In genomic region chr4:26320453-26321325, GRCh38 we compare ENCODE assay signal across 8 cellular contexts. TPM values are rescaled to one million over a fixed set of nuclear protein-coding genes. Genes with fewer than 3 reads are reported as not detected.
DNase-seq lines count a peak whose midpoint lies in the region; ATAC-seq and TF ChIP-seq lines count a peak whose summit lies in the region.

RBPJ (plus strand) TSS chr4:26321014; CDS start chr4:26321029, 15 bp downstream.

- intact Hi-C loops in CD8-positive, alpha-beta T cell (cut with DNase I, micrococcal nuclease), result loop anchor here (1.0 to 10.0 kb wide), 9 partner anchors 118 to 1736 kb away; partner anchors contain the start of genes ANAPC4 (in 1 of the 2), DHX15 (in 1 of the 2), SEL1L3 (in 1 of the 2) and SMIM20 (in 1 of the 2)

- H3K36me3 Mint-ChIP-seq in CD8-positive, alpha-beta T cell, result peaks cover 16% of the 10 kb centered on the region

- peaks cover 14% of the 10 kb centered on the region for H3K4me1 ChIP-seq in CD8-positive, alpha-beta T cell (ENCODE audit: insufficient read depth, low read length)

- peak within 1 kb of the TSS; percentile 100 for H3K27ac Mint-ChIP-seq in CD8-positive, alpha-beta T cell

- H3K9me3 ChIP-seq in CD8-positive, alpha-beta T cell (ENCODE audit: low read length), result no peaks in the 10 kb centered on the region

- peak; percentile 24 for ATAC-seq in CD8-positive, alpha-beta T cell
- peak; percentile 21 for ATAC-seq in GM21381 (IDR thresholded peaks at IDR 0.05; ENCODE audit: unreplicated experiment)

- peaks cover 6% of the 10 kb centered on the region for H3K9me3 Mint-ChIP-seq in CD8-positive, alpha-beta T cell

- peak within 1 kb of the TSS; percentile 100 for H3K4me3 ChIP-seq in CD8-positive, alpha-beta T cell (ENCODE audit: low read depth, low read length)

- H3K4me3 Mint-ChIP-seq in CD8-positive, alpha-beta T cell, result peak within 1 kb of the TSS; percentile 99

- no peaks in the 10 kb centered on the region for H3K27me3 Mint-ChIP-seq in CD8-positive, alpha-beta T cell (ENCODE audit: low read depth)

- CTCF ChIA-PET in CD8-positive, alpha-beta T cell (lab: Charles Lee), result interaction anchor here (0.8 to 1.8 kb wide), 2 partner anchors 239 to 407 kb away, joined by 3 to 5 read pairs; partner anchors contain the start of gene SMIM20

- peak; percentile 30; the same call in 1 of the 2 replicates for TF ChIP-seq EP300 in Ishikawa (IDR thresholded peaks at IDR 0.05; ENCODE audit: borderline replicate concordance)

- no peak for TF ChIP-seq RAD21 in Ishikawa (IDR thresholded peaks at IDR 0.05; ENCODE audit: low read depth)

- peak; percentile 69 to 86 (median 81) for DNase-seq in CD8-positive, alpha-beta T cell
- peak; percentile 50 for DNase-seq in OCI-M2 (lab: John Stamatoyannopoulos, UW; ENCODE audit: unreplicated experiment)
- DNase-seq in activated T-cell treated with anti-CD3 and anti-CD28 coated beads for 24 hours (ENCODE audit: low read depth), result peak; percentile 75
- DNase-seq in epidermal melanocyte (ENCODE audit: insufficient read length, low spot score), result peak; percentile 92
- peak; percentile 87 for DNase-seq in middle frontal gyrus (ENCODE audit: extremely low spot score, low spot score)
- peak; percentile 57 to 66 for DNase-seq in stimulated activated CD8-positive, alpha-beta memory T cell treated with anti-CD3 and anti-CD28 coated beads, Interleukin-2, amount 100 ng/mL, for 1 hour (ENCODE audit: low read depth in 2 of 2)

- no peaks in the 10 kb centered on the region for H3K36me3 ChIP-seq in CD8-positive, alpha-beta T cell (ENCODE audit: insufficient read depth, low read length)

- POLR2A ChIA-PET in CD8-positive, alpha-beta T cell (lab: Charles Lee), result interaction anchor here (0.6 to 2.3 kb wide), 4 partner anchors 18 to 1161 kb away, joined by 3 to 10 read pairs (median 3); no protein-coding TSS in a partner anchor

- H3K27me3 ChIP-seq in CD8-positive, alpha-beta T cell (ENCODE audit: insufficient read depth, low read length), result no peaks in the 10 kb centered on the region

- H3K4me1 Mint-ChIP-seq in CD8-positive, alpha-beta T cell (ENCODE audit: low read depth), result peaks cover 45% of the 10 kb centered on the region

- TF ChIP-seq CTCF in CD8-positive, alpha-beta T cell (IDR thresholded peaks at IDR 0.05), result no peak

- H3K27ac ChIP-seq in CD8-positive, alpha-beta T cell (ENCODE audit: low read depth, low read length), result peak within 1 kb of the TSS; percentile 83

TF ChIP-seq in Ishikawa, 13 proteins besides CTCF, POLR2A, EP300 and RAD21:
- TF ChIP-seq TCF12 (IDR thresholded peaks at IDR 0.05; ENCODE audit: low read depth), result peak; percentile 36; the same call in 1 of the 2 replicates
- no peak for TF ChIP-seq USF1 (IDR thresholded peaks at IDR 0.05)
- TF ChIP-seq NFIC (IDR thresholded peaks at IDR 0.05), result 0 out of 2 replicates have a peak, but pooled peaks have one; percentile 7
- TF ChIP-seq TAF1 (IDR thresholded peaks at IDR 0.05; ENCODE audit: low read depth), result peak; percentile 72
- peak; percentile 83 for TF ChIP-seq YY1 (IDR thresholded peaks at IDR 0.05; ENCODE audit: low read depth)
- no peak for TF ChIP-seq CREB1 (IDR thresholded peaks at IDR 0.05; ENCODE audit: low read depth)
- 0 out of 2 replicates have a peak, but pooled peaks have one; percentile 33 for TF ChIP-seq TEAD4 (IDR thresholded peaks at IDR 0.05)
- TF ChIP-seq MAX (IDR thresholded peaks at IDR 0.05), result no peak; the same call in none of the 2 replicates
- TF ChIP-seq CEBPB (IDR thresholded peaks at IDR 0.05), result no peak
- no peak for TF ChIP-seq FOXM1 (IDR thresholded peaks at IDR 0.05; ENCODE audit: borderline replicate concordance, low read depth)
- no peak for TF ChIP-seq EGR1 (IDR thresholded peaks at IDR 0.05)
- TF ChIP-seq REST (IDR thresholded peaks at IDR 0.05; ENCODE audit: low read depth), result no peak
- TF ChIP-seq ZBTB7A (IDR thresholded peaks at IDR 0.05; ENCODE audit: low read depth), result peak; percentile 79; the same call in 1 of the 2 replicates

RNA-seq across cellular contexts. Expression of gene RBPJ, which starts in this region (rescaled TPM):
- 10 to 100 TPM; 73.7 to 76.7 TPM for total RNA-seq in CD8-positive, alpha-beta T cell

Comparison
In these comparisons a context has a peak if more than half of its experiments do, and no peak if none do; other contexts are left out.
1. Peak in every context shown above with its lines: DNase-seq, ATAC-seq, H3K4me3 ChIP-seq and H3K27ac ChIP-seq.